9 cellular contexts compared by ENCODE assay signal in genomic region chr22:31346733-31347250, GRCh38. TPM values are rescaled to one million over a fixed set of nuclear protein-coding genes. Genes with fewer than 3 reads are reported as not detected.
DNase-seq lines count a peak whose midpoint lies in the region; ATAC-seq, FAIRE-seq and TF ChIP-seq lines count a peak whose summit lies in the region.
"Had no signal": no experiment of that assay in that cellular context is flagged by ENCODE, and none has a peak within 500 bp of the region (broad histone marks: within the 10 kb centered on the region; RNA-seq: fewer than 3 reads in every experiment).

No MANE protein-coding gene starts in this region.

- TF ChIP-seq POLR2A in GM12878 (IDR thresholded peaks at IDR 0.05; ENCODE audit: low read depth, low read length) (peak; percentile 20), gastrocnemius medialis (IDR thresholded peaks at IDR 0.05) (no peak), GM18505 (IDR thresholded peaks at IDR 0.05; ENCODE audit: borderline replicate concordance, extremely low read depth, insufficient read depth, insufficient read length) (no peak)

- CTCF ChIA-PET in SK-N-SH (lab: Yijun Ruan, JAX): interaction anchor here (0.8 to 2.2 kb wide), 4 partner anchors 23 to 53 kb away, joined by 3 to 16 read pairs (median 4); partner anchors contain the start of gene DRG1
- CTCF ChIA-PET in GM12878 (lab: Yijun Ruan, JAX): interaction anchor here (1.0 to 1.4 kb wide), 4 partner anchors 49 to 287 kb away, joined by 3 to 5 read pairs (median 4); no protein-coding TSS in a partner anchor

- in situ Hi-C loops in GM12878 (cut with MboI) (loop anchor here (5.0 kb wide), 1 partner anchor 51 kb away; the partner anchor contains the start of gene DRG1), gastrocnemius medialis (cut with MboI; ENCODE audit: low sequenced_read_pairs in 4 of 4) (loop anchor here in 2 of 4 donors (5.0 to 25.0 kb wide), 2 partner anchors 51 to 291 kb away; partner anchors contain the start of gene DRG1 (in 1 of the 2))

- RAD21 ChIA-PET in GM12878 (lab: Charles Lee; ENCODE audit: unreplicated experiment): interaction anchor here (0.6 to 1.6 kb wide), 5 partner anchors 54 to 148 kb away, joined by 3 to 6 read pairs (median 4); partner anchors contain the start of gene PIK3IP1

- WGBS in SK-N-SH (ENCODE audit: low lambda C conversion rate): 4% methylated on average over 5 of the region's 40 CpGs
- WGBS in GM12878 (ENCODE audit: insufficient coverage, insufficient replicate concordance, low lambda C conversion rate, missing lambda C conversion rate): 1% methylated on average over 40 of the region's 40 CpGs
- no CpG with 5 or more reads among the region's 40 CpGs for WGBS in iPS DF 6.9 (ENCODE audit: insufficient coverage, insufficient read length)

- no peaks in the 10 kb centered on the region for H3K36me3 Mint-ChIP-seq in IgD-negative memory B cell

- peaks cover 19 to 47% of the 10 kb centered on the region in 2 experiments for H3K4me1 ChIP-seq in SK-N-SH (ENCODE audit: control insufficient read depth in 1 of 2, insufficient read depth in 2 of 2, low read depth in 1 of 2, low read length in 1 of 2)
- peaks cover 14% of the 10 kb centered on the region for H3K4me1 ChIP-seq in GM12878 (ENCODE audit: control insufficient read depth, insufficient read depth, low read length)
- peaks cover 14% of the 10 kb centered on the region for H3K4me1 ChIP-seq in iPS DF 6.9 (ENCODE audit: control insufficient read depth, insufficient read depth, low read length)
- peaks cover 24 to 42% of the 10 kb centered on the region in 2 donors for H3K4me1 ChIP-seq in gastrocnemius medialis

- H3K27me3 ChIP-seq in GM06990 (replicated peaks; ENCODE audit: control insufficient read depth, insufficient read depth, low read length): no peaks in the 10 kb centered on the region
- H3K27me3 ChIP-seq in SK-N-SH (ENCODE audit: insufficient read depth): no peaks in the 10 kb centered on the region
- no peaks in the 10 kb centered on the region for H3K27me3 ChIP-seq in GM12878 (replicated peaks in 1 of 2; ENCODE audit: control insufficient read depth in 2 of 2, insufficient read depth in 2 of 2, low read length in 1 of 2)
- no peaks in the 10 kb centered on the region for H3K27me3 ChIP-seq in iPS DF 6.9 (ENCODE audit: control insufficient read depth, insufficient read depth, low read length)
- no peaks in the 10 kb centered on the region for H3K27me3 ChIP-seq in gastrocnemius medialis
- H3K27me3 ChIP-seq: foreskin keratinocyte had no signal

- H3K9me3 Mint-ChIP-seq in IgD-negative memory B cell: no peaks in the 10 kb centered on the region

- H3K9me2 ChIP-seq in SK-N-SH: no peaks in the 10 kb centered on the region

- TF ChIP-seq CTCF in GM06990 (IDR thresholded peaks at IDR 0.05; ENCODE audit: insufficient read depth, low read length, poor library complexity, severe bottlenecking) (no peak), SK-N-SH (IDR thresholded peaks at IDR 0.05) (no peak), GM12878 (IDR thresholded peaks at IDR 0.05 in 2 of 3, conservative IDR thresholded peaks at IDR 0.05 in 1 of 3; ENCODE audit: control insufficient read depth in 2 of 3, extremely low read depth in 1 of 3, insufficient read depth in 1 of 3, low read depth in 3 of 3, low read length in 3 of 3) (no peak), gastrocnemius medialis (IDR thresholded peaks at IDR 0.05 in 4 of 5, conservative IDR thresholded peaks at IDR 0.05 in 1 of 5) (no peak)

- H3K9me3 ChIP-seq in SK-N-SH: no peaks in the 10 kb centered on the region
- no peaks in the 10 kb centered on the region for H3K9me3 ChIP-seq in GM12878 (replicated peaks; ENCODE audit: control insufficient read depth, insufficient read depth, low read length)
- no peaks in the 10 kb centered on the region for H3K9me3 ChIP-seq in iPS DF 6.9 (ENCODE audit: control insufficient read depth, insufficient read depth, low read length)
- no peaks in the 10 kb centered on the region for H3K9me3 ChIP-seq in gastrocnemius medialis

- H3K4me3 Mint-ChIP-seq in IgD-negative memory B cell: peak overlapping the region; percentile 83 to 96 (median 91)

- intact Hi-C loops in GM12878 (cut with micrococcal nuclease; ENCODE audit: unreplicated experiment): loop anchor here (2.0 to 5.0 kb wide), 3 partner anchors 51 to 406 kb away; partner anchors contain the start of genes DEPDC5, DRG1 and PRR14L
- intact Hi-C loops in gastrocnemius medialis (cut with DNase I; ENCODE audit: low total_unique reads): loop anchor here (1.0 to 5.0 kb wide), 3 partner anchors 53 to 286 kb away; partner anchors contain the start of gene DRG1

- H3K36me3 ChIP-seq in GM06990 (ENCODE audit: control insufficient read depth, insufficient read depth, low read length) (peaks cover 6% of the 10 kb centered on the region), SK-N-SH (replicated peaks in 1 of 2; ENCODE audit: control insufficient read depth in 1 of 2, insufficient read depth in 2 of 2, low read length in 1 of 2) (peaks cover 17 to 26% of the 10 kb centered on the region in 2 experiments), GM12878 (ENCODE audit: control insufficient read depth in 2 of 2, insufficient read depth in 2 of 2, low read length in 1 of 2) (peaks cover 2 to 5% of the 10 kb centered on the region in 2 experiments; a peak in 3 of 4 replicates), iPS DF 6.9 (ENCODE audit: control insufficient read depth, insufficient read depth, low read length) (peaks cover 2% of the 10 kb centered on the region), gastrocnemius medialis (no peaks in the 10 kb centered on the region)

- peak overlapping the region; percentile 99 for H3K4me2 ChIP-seq in SK-N-SH
- peak overlapping the region; percentile 75 for H3K4me2 ChIP-seq in GM12878 (ENCODE audit: control insufficient read depth, insufficient read depth)

- TSS peak; percentile 83 for BruUV-seq in GM12878 (replicated peaks; lab: Mats Ljungman, UMichigan)

- H3K27ac ChIP-seq in SK-N-SH (ENCODE audit: low read depth in 2 of 2, low read length in 1 of 2) (peak overlapping the region; percentile 78 to 98), GM12878 (ENCODE audit: control insufficient read depth, insufficient read depth) (peak overlapping the region; percentile 93), iPS DF 6.9 (ENCODE audit: low read length) (no peak overlapping the region), gastrocnemius medialis (peak overlapping the region; percentile 80 to 86 (median 83))
- H3K27ac ChIP-seq: foreskin keratinocyte had no signal

- H3K4me3 ChIP-seq in GM06990 (replicated peaks; ENCODE audit: low read depth, low read length) (peak overlapping the region; percentile 77), SK-N-SH (ENCODE audit: low read depth in 2 of 2, low read length in 1 of 2) (peak overlapping the region; percentile 68 to 71), GM12878 (peak overlapping the region; percentile 85), iPS DF 6.9 (ENCODE audit: low read length) (peak overlapping the region; percentile 44), gastrocnemius medialis (peak overlapping the region; percentile 79 to 98 (median 83))

- H3K79me2 ChIP-seq in SK-N-SH (ENCODE audit: insufficient read depth) (peaks cover 44% of the 10 kb centered on the region), GM12878 (ENCODE audit: control insufficient read depth, insufficient read depth, low read length) (peaks cover 37% of the 10 kb centered on the region)

- SMC1A ChIA-PET in GM12878 (lab: Charles Lee; ENCODE audit: uncharacterized antibody, unreplicated experiment): interaction anchor here (0.8 to 1.5 kb wide), 4 partner anchors 28 to 284 kb away, joined by 3 to 4 read pairs (median 3); no protein-coding TSS in a partner anchor

- DNase-seq in GM06990 (ENCODE audit: extremely low read depth, insufficient read length) (peak; percentile 86), SK-N-SH (peak; percentile 83), GM12878 (ENCODE audit: low read depth, low spot score) (no peak), iPS DF 6.9 (ENCODE audit: low read depth, low spot score) (no peak), gastrocnemius medialis (no peak), CD1c-positive myeloid dendritic cell (ENCODE audit: extremely low spot score) (no peak)

- peaks cover 39% of the 10 kb centered on the region for H4K20me1 ChIP-seq in SK-N-SH (ENCODE audit: insufficient read depth)
- H4K20me1 ChIP-seq in GM12878 (ENCODE audit: control insufficient read depth, insufficient read depth): peaks cover 5% of the 10 kb centered on the region; the same call in 1 of the 2 replicates

- TF ChIP-seq RAD21 in SK-N-SH (IDR thresholded peaks at IDR 0.05; ENCODE audit: low read length) (no peak), GM12878 (IDR thresholded peaks at IDR 0.05; ENCODE audit: insufficient read depth, low read depth, low read length) (no peak)

- peaks cover 11% of the 10 kb centered on the region for H3F3A ChIP-seq in SK-N-SH (replicated peaks; ENCODE audit: insufficient read depth)

- peak overlapping the region; percentile 73 to 94 (median 81) for H3K27ac Mint-ChIP-seq in IgD-negative memory B cell

- TF ChIP-seq EP300 in SK-N-SH (IDR thresholded peaks at IDR 0.05; ENCODE audit: borderline replicate concordance in 1 of 2, low read depth in 1 of 2, low read length in 1 of 2): no peak
- TF ChIP-seq EP300 in GM12878 (IDR thresholded peaks at IDR 0.05; ENCODE audit: borderline replicate concordance in 1 of 2, control insufficient read depth in 1 of 2, low read depth in 2 of 2, low read length in 2 of 2): no peak

- POLR2A ChIA-PET in SK-N-SH (lab: Yijun Ruan, JAX) (interaction anchor here (0.5 to 2.2 kb wide), 18 partner anchors 9 to 1542 kb away, joined by 3 to 32 read pairs (median 3); partner anchors contain the start of genes DEPDC5, DRG1, EIF4ENIF1 and PIK3IP1), GM12878 (lab: Charles Lee) (interaction anchor here (0.5 to 1.7 kb wide), 11 partner anchors 12 to 407 kb away, joined by 3 to 7 read pairs (median 4); partner anchors contain the start of genes DEPDC5, DRG1 and LIMK2)

- H3K27me3 Mint-ChIP-seq in IgD-negative memory B cell: no peaks in the 10 kb centered on the region

- no peak for FAIRE-seq in GM12878 (lab: Jason Lieb, UNC)

- H2AFZ ChIP-seq in SK-N-SH (ENCODE audit: low read depth) (peak overlapping the region; percentile 64; the same call in 1 of the 2 replicates), GM12878 (ENCODE audit: control insufficient read depth, low read depth, low read length) (peak overlapping the region; percentile 82)

- H3K9ac ChIP-seq in SK-N-SH: peak overlapping the region; percentile 86
- peak overlapping the region; percentile 87 for H3K9ac ChIP-seq in GM12878 (ENCODE audit: control insufficient read depth, insufficient read depth, low read length)

- ATAC-seq in GM12878 (peak; percentile 44), gastrocnemius medialis (peak in 1 of 2 donors; percentile 1), GM18505 (IDR thresholded peaks at IDR 0.05; ENCODE audit: unreplicated experiment) (no peak)

- H3K4me1 Mint-ChIP-seq in IgD-negative memory B cell: peaks cover 22 to 31% (median 29%) of the 10 kb centered on the region in 3 donors

RNA-seq across cellular contexts. Expression of gene PATZ1, which starts 0.6 kb away (rescaled TPM):
- polyA plus RNA-seq in IgD-negative memory B cell (11.5 TPM), SK-N-SH (2012; rRNA removed) (19.1 and 21.8 TPM in 2 replicates), GM12878 (2011; rRNA removed) (10.6 and 15.3 TPM in 2 replicates), GM12878 (2014; fragmentation: Illumina TruSeq; extraction: Trizol) (14.3 and 17.3 TPM in 2 replicates), GM12878 (2014; fragmentation: Nextera tagmentation; extraction: Ambion mirVana) (1 to 10 TPM; 3.6 to 4.5 TPM), GM12878 (2014; rRNA removed) (17.7 and 21.2 TPM in 2 replicates), GM12878 (2016; fragmentation: Nextera tagmentation; extraction: Ambion mirVana) (1 to 10 TPM; 4.4 to 5.0 TPM)
- 9.7 and 15.2 TPM in 2 replicates for polyA plus RNA-seq in SK-N-SH (2012; cell fraction: cytosol; rRNA removed)
- polyA plus RNA-seq in SK-N-SH (2012; cell fraction: nucleus; rRNA removed): 25.7 and 27.0 TPM in 2 replicates
- total RNA-seq in GM12878 (2013; cell fraction: nucleolus; rRNA removed): 50.6 and 62.7 TPM in 2 replicates
- total RNA-seq in GM12878 (2014; rRNA removed) (20.4 and 22.3 TPM in 2 replicates), GM12878 (2014; rRNA removed; fragmentation: Illumina TruSeq; extraction: Trizol) (12.3 and 12.5 TPM in 2 replicates), GM12878 (2021) (27.3 and 32.7 TPM in 2 replicates), gastrocnemius medialis (10 to 100 TPM in 1 of 4 donors, 1 to 10 TPM in 3; 8.4 to 11.5 (median 9.2) TPM)
- polyA plus RNA-seq in GM12878 (2011; ENCODE audit: low read depth): 10.2 TPM
- polyA plus RNA-seq in GM12878 (2011; cell fraction: cytosol; rRNA removed): 16.7 and 17.7 TPM in 2 replicates
- polyA plus RNA-seq in GM12878 (2011; cell fraction: nucleus; rRNA removed): 42.9 and 54.5 TPM in 2 replicates
- polyA plus RNA-seq in GM12878 (2012): 15.5 and 20.4 TPM in 2 replicates
- polyA minus RNA-seq in GM12878 (2011; rRNA and poly(A)+ RNA removed): 24.4 and 45.8 TPM in 2 replicates
- 15.2 and 19.1 TPM in 2 replicates for polyA minus RNA-seq in GM12878 (2011; cell fraction: cytosol; rRNA and poly(A)+ RNA removed)
- 30.3 and 54.0 TPM in 2 replicates for polyA minus RNA-seq in GM12878 (2011; cell fraction: nucleus; rRNA and poly(A)+ RNA removed)

RNA-seq across cellular contexts. Expression of gene DRG1, which starts 52.6 kb away (rescaled TPM):
- polyA plus RNA-seq in IgD-negative memory B cell: 88.7 TPM
- polyA plus RNA-seq in SK-N-SH (2012; rRNA removed): 56.3 and 63.8 TPM in 2 replicates
- polyA plus RNA-seq in SK-N-SH (2012; cell fraction: cytosol; rRNA removed): 63.6 and 66.2 TPM in 2 replicates
- polyA plus RNA-seq in SK-N-SH (2012; cell fraction: nucleus; rRNA removed): 20.9 and 39.2 TPM in 2 replicates
- total RNA-seq in GM12878 (2013; cell fraction: nucleolus; rRNA removed): 59.6 and 69.7 TPM in 2 replicates
- 61.7 and 62.3 TPM in 2 replicates for total RNA-seq in GM12878 (2014; rRNA removed)
- total RNA-seq in GM12878 (2014; rRNA removed; fragmentation: Illumina TruSeq; extraction: Trizol): 64.1 and 65.0 TPM in 2 replicates
- total RNA-seq in GM12878 (2021): 59.1 and 59.9 TPM in 2 replicates
- 55.1 TPM for polyA plus RNA-seq in GM12878 (2011; ENCODE audit: low read depth)
- 87.2 and 112 TPM in 2 replicates for polyA plus RNA-seq in GM12878 (2011; rRNA removed)
- polyA plus RNA-seq in GM12878 (2011; cell fraction: cytosol; rRNA removed): 50.6 and 50.9 TPM in 2 replicates
- polyA plus RNA-seq in GM12878 (2011; cell fraction: nucleus; rRNA removed): 46.1 and 49.4 TPM in 2 replicates
- 45.8 and 53.0 TPM in 2 replicates for polyA plus RNA-seq in GM12878 (2012)
- polyA plus RNA-seq in GM12878 (2014; fragmentation: Illumina TruSeq; extraction: Trizol): 84.4 and 104 TPM in 2 replicates
- 100 to 1,000 TPM; 120 to 147 TPM for polyA plus RNA-seq in GM12878 (2014; fragmentation: Nextera tagmentation; extraction: Ambion mirVana)
- polyA plus RNA-seq in GM12878 (2014; rRNA removed): 59.7 and 71.1 TPM in 2 replicates
- polyA plus RNA-seq in GM12878 (2016; fragmentation: Nextera tagmentation; extraction: Ambion mirVana): 100 to 1,000 TPM; 119 to 124 TPM
- 67.8 and 86.8 TPM in 2 replicates for polyA minus RNA-seq in GM12878 (2011; rRNA and poly(A)+ RNA removed)
- polyA minus RNA-seq in GM12878 (2011; cell fraction: cytosol; rRNA and poly(A)+ RNA removed): 22.7 and 32.2 TPM in 2 replicates
- polyA minus RNA-seq in GM12878 (2011; cell fraction: nucleus; rRNA and poly(A)+ RNA removed): 18.0 and 29.5 TPM in 2 replicates
- 100 to 1,000 TPM; 117 to 136 (median 127) TPM for total RNA-seq in gastrocnemius medialis

RNA-seq across cellular contexts. Expression of gene PIK3IP1, which starts 54.5 kb away (rescaled TPM):
- polyA plus RNA-seq in IgD-negative memory B cell: 88.7 TPM
- polyA plus RNA-seq in SK-N-SH (2012; rRNA removed): 8.6 and 11.3 TPM in 2 replicates
- 6.6 and 8.7 TPM in 2 replicates for polyA plus RNA-seq in SK-N-SH (2012; cell fraction: cytosol; rRNA removed)
- polyA plus RNA-seq in SK-N-SH (2012; cell fraction: nucleus; rRNA removed): 9.5 and 13.2 TPM in 2 replicates
- total RNA-seq in GM12878 (2013; cell fraction: nucleolus; rRNA removed): 20.7 and 25.3 TPM in 2 replicates
- total RNA-seq in GM12878 (2014; rRNA removed): 3.4 and 3.6 TPM in 2 replicates
- total RNA-seq in GM12878 (2014; rRNA removed; fragmentation: Illumina TruSeq; extraction: Trizol): 2.3 and 2.6 TPM in 2 replicates
- total RNA-seq in GM12878 (2021): 3.8 and 4.1 TPM in 2 replicates
- polyA plus RNA-seq in GM12878 (2011; ENCODE audit: low read depth): 4.0 TPM
- 5.6 and 6.5 TPM in 2 replicates for polyA plus RNA-seq in GM12878 (2011; rRNA removed)
- polyA plus RNA-seq in GM12878 (2011; cell fraction: cytosol; rRNA removed): 5.9 and 6.6 TPM in 2 replicates
- polyA plus RNA-seq in GM12878 (2011; cell fraction: nucleus; rRNA removed): 7.6 and 10.6 TPM in 2 replicates
- polyA plus RNA-seq in GM12878 (2012): 6.1 and 8.8 TPM in 2 replicates
- polyA plus RNA-seq in GM12878 (2014; fragmentation: Illumina TruSeq; extraction: Trizol): 1.2 and 2.4 TPM in 2 replicates
- polyA plus RNA-seq in GM12878 (2014; fragmentation: Nextera tagmentation; extraction: Ambion mirVana): under 1 TPM; 0.77 to 0.80 TPM
- polyA plus RNA-seq in GM12878 (2014; rRNA removed): 2.4 and 2.9 TPM in 2 replicates
- 1 to 10 TPM; 3.0 to 3.1 TPM for polyA plus RNA-seq in GM12878 (2016; fragmentation: Nextera tagmentation; extraction: Ambion mirVana)
- polyA minus RNA-seq in GM12878 (2011; rRNA and poly(A)+ RNA removed): 4.2 and 7.3 TPM in 2 replicates
- polyA minus RNA-seq in GM12878 (2011; cell fraction: cytosol; rRNA and poly(A)+ RNA removed): 2.0 and 2.4 TPM in 2 replicates
- 6.4 and 8.6 TPM in 2 replicates for polyA minus RNA-seq in GM12878 (2011; cell fraction: nucleus; rRNA and poly(A)+ RNA removed)
- total RNA-seq in gastrocnemius medialis: 10 to 100 TPM; 11.2 to 28.3 (median 14.5) TPM

Comparison
In these comparisons a context has a peak if more than half of its experiments do, and no peak if none do; other contexts are left out.
1. DNase-seq: peak in GM06990 (single experiment) and SK-N-SH (single experiment); none in GM12878 (single experiment), iPS DF 6.9 (single experiment), gastrocnemius medialis (0 of 2) and CD1c-positive myeloid dendritic cell (single experiment).
2. Peak in every context shown above with its lines, with median percentiles within 50 percentile points of each other: H3K4me3 ChIP-seq.